1 cellular context compared by ENCODE assay signal in the genomic region with DNA sequence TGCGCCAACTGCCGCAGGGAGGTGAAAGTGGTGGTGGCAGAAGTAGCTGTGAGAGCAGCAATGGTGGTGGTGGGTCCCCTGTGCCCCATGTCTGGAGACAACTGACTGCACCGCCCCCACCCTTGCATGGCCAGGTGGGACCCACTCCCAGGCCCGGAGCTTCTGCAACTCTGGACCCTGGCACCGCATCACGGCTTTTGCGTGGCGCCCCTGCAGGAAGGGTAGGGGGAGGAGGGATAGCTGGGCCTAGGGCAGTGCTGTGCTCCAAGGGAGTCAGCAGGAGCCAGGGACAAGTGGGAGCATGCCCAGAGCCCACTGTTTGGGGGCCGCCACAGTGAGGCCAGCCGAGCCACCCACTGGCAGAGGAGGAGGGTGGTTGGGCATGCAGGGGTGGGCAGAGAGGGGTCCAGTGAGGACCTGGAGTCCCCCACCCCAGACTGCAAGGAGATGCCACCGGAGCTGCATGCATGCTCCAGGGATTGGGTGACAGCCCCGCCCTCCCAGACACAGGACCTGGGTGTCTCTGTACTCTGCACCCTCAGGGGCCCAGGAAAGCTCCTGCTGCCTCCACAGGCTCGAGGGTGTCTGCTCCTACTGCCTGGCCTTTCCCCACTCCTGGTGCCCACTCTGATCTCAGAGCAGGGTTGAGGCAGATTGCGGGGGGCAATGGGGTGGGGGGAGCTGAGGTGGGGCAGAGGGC.
TF ChIP-seq lines count a peak whose summit lies in the region.

No MANE protein-coding gene starts in this region.

TF ChIP-seq in HepG2, 621 proteins besides CTCF, POLR2A, EP300 and RAD21 (continued from another document and continues in another):
- TF ChIP-seq, protein P1, sequence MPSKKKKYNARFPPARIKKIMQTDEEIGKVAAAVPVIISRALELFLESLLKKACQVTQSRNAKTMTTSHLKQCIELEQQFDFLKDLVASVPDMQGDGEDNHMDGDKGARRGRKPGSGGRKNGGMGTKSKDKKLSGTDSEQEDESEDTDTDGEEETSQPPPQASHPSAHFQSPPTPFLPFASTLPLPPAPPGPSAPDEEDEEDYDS (CRISPR knock-in tag; IDR thresholded peaks at IDR 0.05), result no peak
- TF ChIP-seq, protein P2, sequence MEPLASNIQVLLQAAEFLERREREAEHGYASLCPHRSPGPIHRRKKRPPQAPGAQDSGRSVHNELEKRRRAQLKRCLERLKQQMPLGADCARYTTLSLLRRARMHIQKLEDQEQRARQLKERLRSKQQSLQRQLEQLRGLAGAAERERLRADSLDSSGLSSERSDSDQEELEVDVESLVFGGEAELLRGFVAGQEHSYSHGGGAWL (CRISPR knock-in tag; IDR thresholded peaks at IDR 0.05), result 0 out of 2 replicates have a peak, but pooled peaks have one; percentile 32
- TF ChIP-seq, protein P3, sequence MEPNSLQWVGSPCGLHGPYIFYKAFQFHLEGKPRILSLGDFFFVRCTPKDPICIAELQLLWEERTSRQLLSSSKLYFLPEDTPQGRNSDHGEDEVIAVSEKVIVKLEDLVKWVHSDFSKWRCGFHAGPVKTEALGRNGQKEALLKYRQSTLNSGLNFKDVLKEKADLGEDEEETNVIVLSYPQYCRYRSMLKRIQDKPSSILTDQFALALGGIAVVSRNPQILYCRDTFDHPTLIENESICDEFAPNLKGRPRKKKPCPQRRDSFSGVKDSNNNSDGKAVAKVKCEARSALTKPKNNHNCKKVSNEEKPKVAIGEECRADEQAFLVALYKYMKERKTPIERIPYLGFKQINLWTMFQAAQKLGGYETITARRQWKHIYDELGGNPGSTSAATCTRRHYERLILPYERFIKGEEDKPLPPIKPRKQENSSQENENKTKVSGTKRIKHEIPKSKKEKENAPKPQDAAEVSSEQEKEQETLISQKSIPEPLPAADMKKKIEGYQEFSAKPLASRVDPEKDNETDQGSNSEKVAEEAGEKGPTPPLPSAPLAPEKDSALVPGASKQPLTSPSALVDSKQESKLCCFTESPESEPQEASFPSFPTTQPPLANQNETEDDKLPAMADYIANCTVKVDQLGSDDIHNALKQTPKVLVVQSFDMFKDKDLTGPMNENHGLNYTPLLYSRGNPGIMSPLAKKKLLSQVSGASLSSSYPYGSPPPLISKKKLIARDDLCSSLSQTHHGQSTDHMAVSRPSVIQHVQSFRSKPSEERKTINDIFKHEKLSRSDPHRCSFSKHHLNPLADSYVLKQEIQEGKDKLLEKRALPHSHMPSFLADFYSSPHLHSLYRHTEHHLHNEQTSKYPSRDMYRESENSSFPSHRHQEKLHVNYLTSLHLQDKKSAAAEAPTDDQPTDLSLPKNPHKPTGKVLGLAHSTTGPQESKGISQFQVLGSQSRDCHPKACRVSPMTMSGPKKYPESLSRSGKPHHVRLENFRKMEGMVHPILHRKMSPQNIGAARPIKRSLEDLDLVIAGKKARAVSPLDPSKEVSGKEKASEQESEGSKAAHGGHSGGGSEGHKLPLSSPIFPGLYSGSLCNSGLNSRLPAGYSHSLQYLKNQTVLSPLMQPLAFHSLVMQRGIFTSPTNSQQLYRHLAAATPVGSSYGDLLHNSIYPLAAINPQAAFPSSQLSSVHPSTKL (CRISPR knock-in tag; IDR thresholded peaks at IDR 0.05), result 0 out of 2 replicates have a peak, but pooled peaks have one; percentile 17
- no peak for TF ChIP-seq ZNF83 (CRISPR knock-in tag; IDR thresholded peaks at IDR 0.05; ENCODE audit: borderline replicate concordance)
- no peak for TF ChIP-seq FOXC1 (CRISPR knock-in tag; IDR thresholded peaks at IDR 0.05; ENCODE audit: borderline replicate concordance)
- TF ChIP-seq, protein P4, sequence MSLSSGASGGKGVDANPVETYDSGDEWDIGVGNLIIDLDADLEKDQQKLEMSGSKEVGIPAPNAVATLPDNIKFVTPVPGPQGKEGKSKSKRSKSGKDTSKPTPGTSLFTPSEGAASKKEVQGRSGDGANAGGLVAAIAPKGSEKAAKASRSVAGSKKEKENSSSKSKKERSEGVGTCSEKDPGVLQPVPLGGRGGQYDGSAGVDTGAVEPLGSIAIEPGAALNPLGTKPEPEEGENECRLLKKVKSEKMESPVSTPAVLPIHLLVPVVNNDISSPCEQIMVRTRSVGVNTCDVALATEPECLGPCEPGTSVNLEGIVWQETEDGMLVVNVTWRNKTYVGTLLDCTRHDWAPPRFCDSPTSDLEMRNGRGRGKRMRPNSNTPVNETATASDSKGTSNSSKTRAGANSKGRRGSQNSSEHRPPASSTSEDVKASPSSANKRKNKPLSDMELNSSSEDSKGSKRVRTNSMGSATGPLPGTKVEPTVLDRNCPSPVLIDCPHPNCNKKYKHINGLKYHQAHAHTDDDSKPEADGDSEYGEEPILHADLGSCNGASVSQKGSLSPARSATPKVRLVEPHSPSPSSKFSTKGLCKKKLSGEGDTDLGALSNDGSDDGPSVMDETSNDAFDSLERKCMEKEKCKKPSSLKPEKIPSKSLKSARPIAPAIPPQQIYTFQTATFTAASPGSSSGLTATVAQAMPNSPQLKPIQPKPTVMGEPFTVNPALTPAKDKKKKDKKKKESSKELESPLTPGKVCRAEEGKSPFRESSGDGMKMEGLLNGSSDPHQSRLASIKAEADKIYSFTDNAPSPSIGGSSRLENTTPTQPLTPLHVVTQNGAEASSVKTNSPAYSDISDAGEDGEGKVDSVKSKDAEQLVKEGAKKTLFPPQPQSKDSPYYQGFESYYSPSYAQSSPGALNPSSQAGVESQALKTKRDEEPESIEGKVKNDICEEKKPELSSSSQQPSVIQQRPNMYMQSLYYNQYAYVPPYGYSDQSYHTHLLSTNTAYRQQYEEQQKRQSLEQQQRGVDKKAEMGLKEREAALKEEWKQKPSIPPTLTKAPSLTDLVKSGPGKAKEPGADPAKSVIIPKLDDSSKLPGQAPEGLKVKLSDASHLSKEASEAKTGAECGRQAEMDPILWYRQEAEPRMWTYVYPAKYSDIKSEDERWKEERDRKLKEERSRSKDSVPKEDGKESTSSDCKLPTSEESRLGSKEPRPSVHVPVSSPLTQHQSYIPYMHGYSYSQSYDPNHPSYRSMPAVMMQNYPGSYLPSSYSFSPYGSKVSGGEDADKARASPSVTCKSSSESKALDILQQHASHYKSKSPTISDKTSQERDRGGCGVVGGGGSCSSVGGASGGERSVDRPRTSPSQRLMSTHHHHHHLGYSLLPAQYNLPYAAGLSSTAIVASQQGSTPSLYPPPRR (CRISPR knock-in tag; IDR thresholded peaks at IDR 0.05; ENCODE audit: borderline replicate concordance), result 0 out of 2 replicates have a peak, but pooled peaks have one; percentile 42
- TF ChIP-seq, protein P5, sequence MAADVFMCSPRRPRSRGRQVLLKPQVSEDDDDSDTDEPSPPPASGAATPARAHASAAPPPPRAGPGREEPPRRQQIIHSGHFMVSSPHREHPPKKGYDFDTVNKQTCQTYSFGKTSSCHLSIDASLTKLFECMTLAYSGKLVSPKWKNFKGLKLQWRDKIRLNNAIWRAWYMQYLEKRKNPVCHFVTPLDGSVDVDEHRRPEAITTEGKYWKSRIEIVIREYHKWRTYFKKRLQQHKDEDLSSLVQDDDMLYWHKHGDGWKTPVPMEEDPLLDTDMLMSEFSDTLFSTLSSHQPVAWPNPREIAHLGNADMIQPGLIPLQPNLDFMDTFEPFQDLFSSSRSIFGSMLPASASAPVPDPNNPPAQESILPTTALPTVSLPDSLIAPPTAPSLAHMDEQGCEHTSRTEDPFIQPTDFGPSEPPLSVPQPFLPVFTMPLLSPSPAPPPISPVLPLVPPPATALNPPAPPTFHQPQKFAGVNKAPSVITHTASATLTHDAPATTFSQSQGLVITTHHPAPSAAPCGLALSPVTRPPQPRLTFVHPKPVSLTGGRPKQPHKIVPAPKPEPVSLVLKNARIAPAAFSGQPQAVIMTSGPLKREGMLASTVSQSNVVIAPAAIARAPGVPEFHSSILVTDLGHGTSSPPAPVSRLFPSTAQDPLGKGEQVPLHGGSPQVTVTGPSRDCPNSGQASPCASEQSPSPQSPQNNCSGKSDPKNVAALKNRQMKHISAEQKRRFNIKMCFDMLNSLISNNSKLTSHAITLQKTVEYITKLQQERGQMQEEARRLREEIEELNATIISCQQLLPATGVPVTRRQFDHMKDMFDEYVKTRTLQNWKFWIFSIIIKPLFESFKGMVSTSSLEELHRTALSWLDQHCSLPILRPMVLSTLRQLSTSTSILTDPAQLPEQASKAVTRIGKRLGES (CRISPR knock-in tag; IDR thresholded peaks at IDR 0.05; ENCODE audit: borderline replicate concordance), result no peak
- 0 out of 2 replicates have a peak, but pooled peaks have one; percentile 21 for TF ChIP-seq HIVEP1 (CRISPR knock-in tag; IDR thresholded peaks at IDR 0.05)
- no peak for TF ChIP-seq SSRP1 (CRISPR knock-in tag; IDR thresholded peaks at IDR 0.05)
- no peak for TF ChIP-seq HNRNPL (IDR thresholded peaks at IDR 0.05; ENCODE audit: low read depth, low read length)
- TF ChIP-seq MYC (CRISPR knock-in tag; IDR thresholded peaks at IDR 0.05; ENCODE audit: borderline replicate concordance), result 0 out of 2 replicates have a peak, but pooled peaks have one; percentile 19
- TF ChIP-seq, protein P6, sequence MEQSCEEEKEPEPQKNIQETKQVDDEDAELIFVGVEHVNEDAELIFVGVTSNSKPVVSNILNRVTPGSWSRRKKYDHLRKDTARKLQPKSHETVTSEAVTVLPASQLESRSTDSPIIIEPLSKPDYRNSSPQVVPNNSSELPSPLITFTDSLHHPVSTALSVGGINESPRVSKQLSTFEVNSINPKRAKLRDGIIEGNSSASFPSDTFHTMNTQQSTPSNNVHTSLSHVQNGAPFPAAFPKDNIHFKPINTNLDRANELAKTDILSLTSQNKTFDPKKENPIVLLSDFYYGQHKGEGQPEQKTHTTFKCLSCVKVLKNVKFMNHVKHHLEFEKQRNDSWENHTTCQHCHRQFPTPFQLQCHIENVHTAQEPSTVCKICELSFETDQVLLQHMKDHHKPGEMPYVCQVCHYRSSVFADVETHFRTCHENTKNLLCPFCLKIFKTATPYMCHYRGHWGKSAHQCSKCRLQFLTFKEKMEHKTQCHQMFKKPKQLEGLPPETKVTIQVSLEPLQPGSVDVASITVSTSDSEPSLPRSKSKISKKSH (CRISPR knock-in tag; IDR thresholded peaks at IDR 0.05; ENCODE audit: borderline replicate concordance), result 0 out of 2 replicates have a peak, but pooled peaks have one; percentile 40
- no peak for TF ChIP-seq NFRKB (IDR thresholded peaks at IDR 0.05)
- TF ChIP-seq, protein P7, sequence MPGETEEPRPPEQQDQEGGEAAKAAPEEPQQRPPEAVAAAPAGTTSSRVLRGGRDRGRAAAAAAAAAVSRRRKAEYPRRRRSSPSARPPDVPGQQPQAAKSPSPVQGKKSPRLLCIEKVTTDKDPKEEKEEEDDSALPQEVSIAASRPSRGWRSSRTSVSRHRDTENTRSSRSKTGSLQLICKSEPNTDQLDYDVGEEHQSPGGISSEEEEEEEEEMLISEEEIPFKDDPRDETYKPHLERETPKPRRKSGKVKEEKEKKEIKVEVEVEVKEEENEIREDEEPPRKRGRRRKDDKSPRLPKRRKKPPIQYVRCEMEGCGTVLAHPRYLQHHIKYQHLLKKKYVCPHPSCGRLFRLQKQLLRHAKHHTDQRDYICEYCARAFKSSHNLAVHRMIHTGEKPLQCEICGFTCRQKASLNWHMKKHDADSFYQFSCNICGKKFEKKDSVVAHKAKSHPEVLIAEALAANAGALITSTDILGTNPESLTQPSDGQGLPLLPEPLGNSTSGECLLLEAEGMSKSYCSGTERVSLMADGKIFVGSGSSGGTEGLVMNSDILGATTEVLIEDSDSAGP (CRISPR knock-in tag; IDR thresholded peaks at IDR 0.05; ENCODE audit: borderline replicate concordance), result peak; percentile 31; the same call in 1 of the 2 replicates
- TF ChIP-seq, protein P8, sequence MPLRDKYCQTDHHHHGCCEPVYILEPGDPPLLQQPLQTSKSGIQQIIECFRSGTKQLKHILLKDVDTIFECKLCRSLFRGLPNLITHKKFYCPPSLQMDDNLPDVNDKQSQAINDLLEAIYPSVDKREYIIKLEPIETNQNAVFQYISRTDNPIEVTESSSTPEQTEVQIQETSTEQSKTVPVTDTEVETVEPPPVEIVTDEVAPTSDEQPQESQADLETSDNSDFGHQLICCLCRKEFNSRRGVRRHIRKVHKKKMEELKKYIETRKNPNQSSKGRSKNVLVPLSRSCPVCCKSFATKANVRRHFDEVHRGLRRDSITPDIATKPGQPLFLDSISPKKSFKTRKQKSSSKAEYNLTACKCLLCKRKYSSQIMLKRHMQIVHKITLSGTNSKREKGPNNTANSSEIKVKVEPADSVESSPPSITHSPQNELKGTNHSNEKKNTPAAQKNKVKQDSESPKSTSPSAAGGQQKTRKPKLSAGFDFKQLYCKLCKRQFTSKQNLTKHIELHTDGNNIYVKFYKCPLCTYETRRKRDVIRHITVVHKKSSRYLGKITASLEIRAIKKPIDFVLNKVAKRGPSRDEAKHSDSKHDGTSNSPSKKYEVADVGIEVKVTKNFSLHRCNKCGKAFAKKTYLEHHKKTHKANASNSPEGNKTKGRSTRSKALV (CRISPR knock-in tag; IDR thresholded peaks at IDR 0.05), result no peak
- 0 out of 2 replicates have a peak, but pooled peaks have one; percentile 31 for TF ChIP-seq REPIN1 (CRISPR knock-in tag; IDR thresholded peaks at IDR 0.05; ENCODE audit: borderline replicate concordance, low read depth)
- TF ChIP-seq, protein P9, sequence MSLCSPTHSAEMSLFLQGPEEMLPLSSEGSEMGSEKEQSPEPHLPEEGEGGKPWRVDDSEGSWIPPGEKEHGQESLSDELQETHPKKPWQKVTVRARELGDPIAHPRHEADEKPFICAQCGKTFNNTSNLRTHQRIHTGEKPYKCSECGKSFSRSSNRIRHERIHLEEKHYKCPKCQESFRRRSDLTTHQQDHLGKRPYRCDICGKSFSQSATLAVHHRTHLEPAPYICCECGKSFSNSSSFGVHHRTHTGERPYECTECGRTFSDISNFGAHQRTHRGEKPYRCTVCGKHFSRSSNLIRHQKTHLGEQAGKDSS (CRISPR knock-in tag; IDR thresholded peaks at IDR 0.05; ENCODE audit: borderline replicate concordance, low read depth), result 0 out of 2 replicates have a peak, but pooled peaks have one; percentile 32
- no peak for TF ChIP-seq MYNN (CRISPR knock-in tag; IDR thresholded peaks at IDR 0.05; ENCODE audit: low read depth)
- no peak for TF ChIP-seq TBX3 (IDR thresholded peaks at IDR 0.05; ENCODE audit: borderline replicate concordance)
- TF ChIP-seq ZNF839 (CRISPR knock-in tag; IDR thresholded peaks at IDR 0.05; ENCODE audit: borderline replicate concordance), result 0 out of 2 replicates have a peak, but pooled peaks have one; percentile 28
- TF ChIP-seq, protein P10, sequence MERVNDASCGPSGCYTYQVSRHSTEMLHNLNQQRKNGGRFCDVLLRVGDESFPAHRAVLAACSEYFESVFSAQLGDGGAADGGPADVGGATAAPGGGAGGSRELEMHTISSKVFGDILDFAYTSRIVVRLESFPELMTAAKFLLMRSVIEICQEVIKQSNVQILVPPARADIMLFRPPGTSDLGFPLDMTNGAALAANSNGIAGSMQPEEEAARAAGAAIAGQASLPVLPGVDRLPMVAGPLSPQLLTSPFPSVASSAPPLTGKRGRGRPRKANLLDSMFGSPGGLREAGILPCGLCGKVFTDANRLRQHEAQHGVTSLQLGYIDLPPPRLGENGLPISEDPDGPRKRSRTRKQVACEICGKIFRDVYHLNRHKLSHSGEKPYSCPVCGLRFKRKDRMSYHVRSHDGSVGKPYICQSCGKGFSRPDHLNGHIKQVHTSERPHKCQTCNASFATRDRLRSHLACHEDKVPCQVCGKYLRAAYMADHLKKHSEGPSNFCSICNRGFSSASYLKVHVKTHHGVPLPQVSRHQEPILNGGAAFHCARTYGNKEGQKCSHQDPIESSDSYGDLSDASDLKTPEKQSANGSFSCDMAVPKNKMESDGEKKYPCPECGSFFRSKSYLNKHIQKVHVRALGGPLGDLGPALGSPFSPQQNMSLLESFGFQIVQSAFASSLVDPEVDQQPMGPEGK (CRISPR knock-in tag; IDR thresholded peaks at IDR 0.05), result 0 out of 2 replicates have a peak, but pooled peaks have one; percentile 23
- no peak for TF ChIP-seq WIZ (CRISPR knock-in tag; IDR thresholded peaks at IDR 0.05)
